In the genomic region with DNA sequence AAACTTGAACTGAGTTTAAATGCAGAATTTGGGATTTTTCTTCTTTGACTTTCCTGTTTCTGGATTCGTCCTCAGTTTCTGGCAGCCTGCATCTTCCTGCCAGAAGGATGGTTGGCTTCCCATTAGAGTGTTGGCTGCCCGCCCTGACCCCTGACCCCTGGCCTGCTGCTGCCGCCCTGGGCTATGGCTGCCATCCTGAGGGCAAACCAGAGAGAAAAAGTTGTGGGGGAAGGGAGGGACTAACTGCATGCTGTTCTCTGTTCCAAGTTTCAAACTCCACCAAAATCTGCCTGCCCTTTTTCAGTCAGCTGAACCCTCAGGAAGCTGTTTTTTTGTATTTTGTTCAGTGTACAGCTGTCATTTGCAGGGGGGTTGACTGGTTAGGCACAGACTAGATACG, we compare ENCODE assay signal across 15 cellular contexts. TPM values are rescaled to one million over a fixed set of nuclear protein-coding genes. Genes with fewer than 3 reads are reported as not detected.
DNase-seq lines count a peak whose midpoint lies in the region; ATAC-seq, FAIRE-seq and TF ChIP-seq lines count a peak whose summit lies in the region.
"Had no signal": no experiment of that assay in that cellular context is flagged by ENCODE, and none has a peak within 500 bp of the region (broad histone marks: within the 10 kb centered on the region; RNA-seq: fewer than 3 reads in every experiment).

No MANE protein-coding gene starts in this region.

- H3K9ac ChIP-seq in endothelial cell of umbilical vein (replicated peaks; ENCODE audit: extremely low read depth, insufficient read depth, low read length), result no peak overlapping the region
- H3K9ac ChIP-seq in stomach smooth muscle (ENCODE audit: low read length in 2 of 2), result no peak overlapping the region

- no peak for TF ChIP-seq CTCF in endothelial cell of umbilical vein (IDR thresholded peaks at IDR 0.05; ENCODE audit: extremely low read depth in 1 of 2, insufficient read depth in 1 of 2, low read depth in 1 of 2, low read length in 2 of 2)
- no peak for TF ChIP-seq CTCF in WTC11 (IDR thresholded peaks at IDR 0.05)

- H3K36me3 ChIP-seq in endothelial cell of umbilical vein (ENCODE audit: control insufficient read depth in 2 of 2, extremely low read depth in 1 of 2, insufficient read depth in 2 of 2, low read length in 2 of 2) (peaks cover 0 to 2% of the 10 kb centered on the region in 2 experiments), stomach smooth muscle (ENCODE audit: control insufficient read depth in 2 of 2, insufficient read depth in 2 of 2, low read length in 2 of 2) (peaks cover 6 to 12% of the 10 kb centered on the region in 2 donors)

- POLR2A ChIA-PET in endothelial cell of umbilical vein (lab: Charles Lee) (no interaction called here), WTC11 (lab: Charles Lee) (no interaction called here)

- no peaks in the 10 kb centered on the region for H3K9me3 Mint-ChIP-seq in activated T-cell treated with anti-CD3 and anti-CD28 coated beads, Interleukin-2, amount 50 U/mL, for 4 hours
- no peaks in the 10 kb centered on the region for H3K9me3 Mint-ChIP-seq in WTC11
- H3K9me3 Mint-ChIP-seq: activated naive CD8-positive, alpha-beta T cell treated with anti-CD3 and anti-CD28 coated beads, Interleukin-2, amount 50 U/mL, for 24 hours; dendritic cell treated with granulocyte-macrophage colony-stimulating factor and Interleukin-4, amounts not matched to agents 40 ng/mL and 50 ng/mL, for 4 days had no signal

- intact Hi-C loops in endothelial cell of umbilical vein (cut with micrococcal nuclease), result no loop called here

- H3K4me1 ChIP-seq in endothelial cell of umbilical vein (ENCODE audit: control insufficient read depth, extremely low read depth, insufficient read depth, low read length) (peaks cover 5% of the 10 kb centered on the region), stomach smooth muscle (ENCODE audit: control insufficient read depth, insufficient read depth, low read length) (peaks cover 10% of the 10 kb centered on the region)

- H3K4me3 ChIP-seq in endothelial cell of umbilical vein (replicated peaks in 1 of 3; ENCODE audit: insufficient read depth in 1 of 3, low read depth in 1 of 3, low read length in 3 of 3), result no peak overlapping the region
- no peak overlapping the region for H3K4me3 ChIP-seq in stomach smooth muscle (ENCODE audit: low read length in 2 of 2)
- H3K4me3 ChIP-seq: hepatocyte had no signal

- H3K27me3 Mint-ChIP-seq in activated T-cell treated with anti-CD3 and anti-CD28 coated beads, Interleukin-2, amount 50 U/mL, for 4 hours (ENCODE audit: low read depth), result no peaks in the 10 kb centered on the region
- H3K27me3 Mint-ChIP-seq in WTC11 (ENCODE audit: low read depth), result no peaks in the 10 kb centered on the region
- H3K27me3 Mint-ChIP-seq: activated naive CD8-positive, alpha-beta T cell treated with anti-CD3 and anti-CD28 coated beads, Interleukin-2, amount 50 U/mL, for 24 hours; dendritic cell treated with granulocyte-macrophage colony-stimulating factor and Interleukin-4, amounts not matched to agents 40 ng/mL and 50 ng/mL, for 4 days had no signal

- H3K36me3 Mint-ChIP-seq in activated T-cell treated with anti-CD3 and anti-CD28 coated beads, Interleukin-2, amount 50 U/mL, for 4 hours (ENCODE audit: insufficient read depth), result peaks cover 20% of the 10 kb centered on the region
- H3K36me3 Mint-ChIP-seq in WTC11, result peaks cover 18% of the 10 kb centered on the region

- dilution Hi-C loops in endothelial cell of umbilical vein (cut with MboI; ENCODE audit: extremely low pct_ligation_motif_present, low sequenced_read_pairs), result no loop called here

- H3K4me3 Mint-ChIP-seq in activated T-cell treated with anti-CD3 and anti-CD28 coated beads, Interleukin-2, amount 50 U/mL, for 4 hours, result no peak overlapping the region
- H3K4me3 Mint-ChIP-seq in WTC11, result no peak overlapping the region
- H3K4me3 Mint-ChIP-seq: activated naive CD8-positive, alpha-beta T cell treated with anti-CD3 and anti-CD28 coated beads, Interleukin-2, amount 50 U/mL, for 24 hours; dendritic cell treated with granulocyte-macrophage colony-stimulating factor and Interleukin-4, amounts not matched to agents 40 ng/mL and 50 ng/mL, for 4 days had no signal

- CTCF ChIA-PET in endothelial cell of umbilical vein (lab: Charles Lee) (interaction anchor here (2.1 to 2.5 kb wide), 2 partner anchors 13 to 15 kb away, joined by 5 to 12 read pairs; no protein-coding TSS in a partner anchor), WTC11 (lab: Charles Lee) (interaction anchor here (1.0 to 1.1 kb wide), 2 partner anchors 9 to 15 kb away, joined by 3 to 7 read pairs; no protein-coding TSS in a partner anchor)

- H2AFZ ChIP-seq in endothelial cell of umbilical vein (ENCODE audit: low read depth, low read length), result no peak overlapping the region
- H2AFZ ChIP-seq: hepatocyte had no signal

- peak; percentile 58 for FAIRE-seq in endothelial cell of umbilical vein (lab: Jason Lieb, UNC)
- FAIRE-seq: G401.6 had no signal

- no peaks in the 10 kb centered on the region for H3K27me3 ChIP-seq in endothelial cell of umbilical vein (ENCODE audit: control insufficient read depth in 2 of 2, insufficient read depth in 2 of 2, low read length in 2 of 2)
- H3K27me3 ChIP-seq in stomach smooth muscle (ENCODE audit: control insufficient read depth in 1 of 2, insufficient read depth in 2 of 2, low read length in 2 of 2), result no peaks in the 10 kb centered on the region
- H3K27me3 ChIP-seq: hepatocyte had no signal

- no peaks in the 10 kb centered on the region for H3K9me1 ChIP-seq in endothelial cell of umbilical vein (replicated peaks; ENCODE audit: control insufficient read depth, extremely low read depth, insufficient read depth, low read length)

- no peaks in the 10 kb centered on the region for H3K79me2 ChIP-seq in endothelial cell of umbilical vein (ENCODE audit: control insufficient read depth, insufficient read depth, low read length)
- H3K79me2 ChIP-seq: hepatocyte had no signal

- H4K20me1 ChIP-seq in endothelial cell of umbilical vein (replicated peaks; ENCODE audit: control insufficient read depth, extremely low read depth, insufficient read depth, low read length), result no peaks in the 10 kb centered on the region

- H3K4me2 ChIP-seq in endothelial cell of umbilical vein (ENCODE audit: insufficient read depth, low read length), result no peak overlapping the region
- H3K4me2 ChIP-seq: hepatocyte had no signal

- BruUV-seq in endothelial cell of umbilical vein (replicated peaks; lab: Mats Ljungman, UMichigan), result no TSS peak

- no peak for TF ChIP-seq POLR2A in endothelial cell of umbilical vein (IDR thresholded peaks at IDR 0.05; ENCODE audit: low read depth, low read length)

- no peak overlapping the region for H3K27ac Mint-ChIP-seq in WTC11
- H3K27ac Mint-ChIP-seq: activated naive CD8-positive, alpha-beta T cell treated with anti-CD3 and anti-CD28 coated beads, Interleukin-2, amount 50 U/mL, for 24 hours; dendritic cell treated with granulocyte-macrophage colony-stimulating factor and Interleukin-4, amounts not matched to agents 40 ng/mL and 50 ng/mL, for 4 days had no signal

- no peaks in the 10 kb centered on the region for H3K4me1 Mint-ChIP-seq in activated T-cell treated with anti-CD3 and anti-CD28 coated beads, Interleukin-2, amount 50 U/mL, for 4 hours (ENCODE audit: low read depth)
- H3K4me1 Mint-ChIP-seq in WTC11, result no peaks in the 10 kb centered on the region
- H3K4me1 Mint-ChIP-seq: activated naive CD8-positive, alpha-beta T cell treated with anti-CD3 and anti-CD28 coated beads, Interleukin-2, amount 50 U/mL, for 24 hours had no signal

- H3K9me3 ChIP-seq in endothelial cell of umbilical vein (replicated peaks; ENCODE audit: control insufficient read depth, insufficient read depth, low read length), result no peaks in the 10 kb centered on the region
- no peaks in the 10 kb centered on the region for H3K9me3 ChIP-seq in stomach smooth muscle (ENCODE audit: control insufficient read depth in 2 of 2, low read length in 2 of 2)

- DNase-seq in NCI-H69 (lab: John Stamatoyannopoulos, UW) (peak; percentile 9), endothelial cell of umbilical vein (ENCODE audit: low read depth, low spot score) (peak; percentile 53), hippocampal formation (lab: John Stamatoyannopoulos, UW) (peak; percentile 7 to 51), WTC11 (ENCODE audit: low spot score) (no peak)
- no peak for DNase-seq in activated T-cell treated with anti-CD3 and anti-CD28 coated beads, Interleukin-2, amount 50 U/mL, for 4 hours
- DNase-seq: activated naive CD8-positive, alpha-beta T cell treated with anti-CD3 and anti-CD28 coated beads, Interleukin-2, amount 50 U/mL, for 24 hours; NCI-H1417; NCI-H526; WERI-Rb-1 had no signal

- H3K27ac ChIP-seq in endothelial cell of umbilical vein (ENCODE audit: insufficient read depth, low read depth, low read length) (no peak overlapping the region), stomach smooth muscle (ENCODE audit: low read length) (peak overlapping the region; percentile 11)
- H3K27ac ChIP-seq: hepatocyte, WERI-Rb-1 had no signal

- ATAC-seq in activated T-cell treated with anti-CD3 and anti-CD28 coated beads, Interleukin-2, amount 50 U/mL, for 4 hours, result no peak
- ATAC-seq in GM18873 (IDR thresholded peaks at IDR 0.05; ENCODE audit: low FRiP score, unreplicated experiment) (no peak), WTC11 (no peak), HG03469 (IDR thresholded peaks at IDR 0.05; ENCODE audit: unreplicated experiment) (no peak)
- ATAC-seq: activated naive CD8-positive, alpha-beta T cell treated with anti-CD3 and anti-CD28 coated beads, Interleukin-2, amount 50 U/mL, for 24 hours had no signal

TF ChIP-seq in endothelial cell of umbilical vein, 7 proteins besides CTCF, POLR2A, EP300 and RAD21 (continues in another document):
- TF ChIP-seq POLR2AphosphoS5 (IDR thresholded peaks at IDR 0.05; ENCODE audit: insufficient read depth, low read depth, low read length) (no peak), FOS (IDR thresholded peaks at IDR 0.05; ENCODE audit: borderline replicate concordance, insufficient read depth, low read length) (no peak)

TF ChIP-seq in WTC11, 78 proteins besides CTCF, POLR2A, EP300 and RAD21 (continues in another document):
- TF ChIP-seq EMX1 (CRISPR knock-in tag; IDR thresholded peaks at IDR 0.05) (no peak), ZNF423 (CRISPR knock-in tag; IDR thresholded peaks at IDR 0.05) (no peak)

RNA-seq across cellular contexts. Expression of gene FNTB, which starts 48.4 kb away (rescaled TPM):
- total RNA-seq in endothelial cell of umbilical vein, result 21.0 and 24.5 TPM in 2 replicates
- polyA plus RNA-seq in endothelial cell of umbilical vein, result 21.6 and 25.6 TPM in 2 replicates
- 19.3 and 19.7 TPM in 2 replicates for polyA plus RNA-seq in endothelial cell of umbilical vein (2011; cell fraction: cytosol; rRNA removed)
- 22.2 and 23.4 TPM in 2 replicates for polyA plus RNA-seq in endothelial cell of umbilical vein (2011; cell fraction: nucleus; rRNA removed)
- 9.9 and 11.6 TPM in 2 replicates for polyA plus RNA-seq in endothelial cell of umbilical vein (2012)
- polyA minus RNA-seq in endothelial cell of umbilical vein, result 34.5 and 42.1 TPM in 2 replicates
- polyA minus RNA-seq in endothelial cell of umbilical vein (2011; cell fraction: cytosol; rRNA and poly(A)+ RNA removed), result 24.9 TPM
- polyA minus RNA-seq in endothelial cell of umbilical vein (2011; cell fraction: nucleus; rRNA and poly(A)+ RNA removed), result 21.9 and 27.2 TPM in 2 replicates
- total RNA-seq in activated T-cell treated with anti-CD3 and anti-CD28 coated beads, Interleukin-2, amount 50 U/mL, for 4 hours, result 10 to 100 TPM in 2 of 3 donors, 1 to 10 TPM in 1; 9.4 to 11.7 (median 10.9) TPM
- 14.2 to 18.2 TPM (median 17.3 TPM) in 3 replicates for total RNA-seq in WTC11 (2021)

Comparison
In these comparisons a context has a peak if more than half of its experiments do, and no peak if none do; other contexts are left out.
1. DNase-seq: peak in NCI-H69 (single experiment), endothelial cell of umbilical vein (single experiment) and hippocampal formation (2 of 2); none in activated T-cell treated with anti-CD3 and anti-CD28 coated beads, Interleukin-2, amount 50 U/mL, for 4 hours (single experiment) and WTC11 (single experiment).